14 cellular contexts compared by ENCODE assay signal in the genomic region with DNA sequence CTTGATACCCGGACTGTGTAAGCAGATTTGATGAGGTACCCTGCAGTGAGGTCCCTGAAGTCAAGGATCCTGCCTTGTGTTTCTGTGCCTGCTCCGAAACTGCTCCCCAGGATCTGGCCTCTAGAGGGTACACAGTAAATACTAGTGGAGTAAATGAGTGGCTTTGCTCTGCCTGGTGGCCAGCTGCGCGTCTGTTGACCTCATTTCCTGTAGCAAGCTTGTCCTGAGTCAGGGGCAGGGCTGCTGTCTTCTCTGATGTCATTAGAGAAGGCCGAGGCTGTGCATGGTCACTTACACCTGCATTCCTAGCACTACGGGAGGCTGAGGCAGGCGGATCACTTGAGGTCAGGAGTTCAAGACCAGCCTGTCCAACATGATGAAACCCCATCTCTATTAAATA.
DNase-seq lines count a peak whose midpoint lies in the region; ATAC-seq and TF ChIP-seq lines count a peak whose summit lies in the region.
"Had no signal": no experiment of that assay in that cellular context is flagged by ENCODE, and none has a peak within 500 bp of the region (broad histone marks: within the 10 kb centered on the region; RNA-seq: fewer than 3 reads in every experiment).

No MANE protein-coding gene starts in this region.

- H3K4me3 ChIP-seq in foreskin fibroblast (ENCODE audit: low read depth in 1 of 2, low read length in 2 of 2), result no peak overlapping the region

- ATAC-seq in left ventricle myocardium superior, result peak; percentile 71
- no peak for ATAC-seq in left cardiac atrium
- no peak for ATAC-seq in HG02798 (IDR thresholded peaks at IDR 0.05; ENCODE audit: poor library complexity, unreplicated experiment)
- no peak for ATAC-seq in GM19035 (IDR thresholded peaks at IDR 0.05; ENCODE audit: unreplicated experiment)

- intact Hi-C loops in left ventricle myocardium superior (cut with micrococcal nuclease), result no loop called here
- intact Hi-C loops in left cardiac atrium (cut with DNase I), result no loop called here

- DNase-seq in left ventricle myocardium superior (no peak), left cardiac atrium (no peak), RPMI7951 (ENCODE audit: low read depth) (peak; percentile 60), foreskin fibroblast (peak; percentile 54 to 65), retina (peak; percentile 45), putamen (ENCODE audit: low spot score) (no peak)
- DNase-seq: activated CD4-positive, alpha-beta T cell treated with anti-CD3 and anti-CD28 coated beads, Interleukin-2, amount 10 ng/mL, durations not matched to agents 24 days and 14 days; aorta; DMS153; mammary epithelial cell; NCI-H1694 treated with DMSO at 0.1 percent for 48 hours; stimulated activated CD4-positive, alpha-beta T cell treated with anti-CD3 and anti-CD28 coated beads, Interleukin-2, amount 100 ng/mL, for 24 hours had no signal

- peak; percentile 3 for TF ChIP-seq CTCF in foreskin fibroblast (IDR thresholded peaks at IDR 0.05; ENCODE audit: low read depth, low read length)

Comparison
In these comparisons a context has a peak if more than half of its experiments do, and no peak if none do; other contexts are left out.
1. DNase-seq: peak in RPMI7951 (single experiment), foreskin fibroblast (2 of 2) and retina (single experiment); none in left ventricle myocardium superior (single experiment), left cardiac atrium (single experiment) and putamen (single experiment).